ENCODE assay signal across 1 cellular context in the genomic region with DNA sequence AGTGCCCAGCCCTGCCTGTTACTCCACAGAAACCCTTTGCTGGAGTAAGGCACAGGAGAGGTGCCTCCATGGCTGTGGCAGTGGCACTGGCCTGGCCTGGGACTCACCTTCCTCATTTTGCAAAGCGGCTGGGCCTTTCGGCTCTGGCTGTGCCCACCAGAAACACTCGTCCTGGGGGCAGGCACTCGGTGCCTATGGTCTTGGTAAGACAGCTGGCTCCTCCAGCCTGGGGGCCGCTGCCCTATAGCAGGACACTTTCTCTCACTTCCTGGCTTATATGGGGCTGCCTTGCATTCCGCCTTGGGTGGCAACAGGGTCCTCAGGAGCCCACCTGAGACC.
TF ChIP-seq lines count a peak whose summit lies in the region.

No MANE protein-coding gene starts in this region.

TF ChIP-seq in A549, 52 proteins besides CTCF, POLR2A, EP300 and RAD21 (continued from another document):
- TF ChIP-seq USF2 (IDR thresholded peaks at IDR 0.05) (no peak), FOSL2 (IDR thresholded peaks at IDR 0.05) (no peak), FOSL2 (CRISPR knock-in tag; IDR thresholded peaks at IDR 0.05) (no peak), RCOR1 (IDR thresholded peaks at IDR 0.05; ENCODE audit: low read depth, low read length) (no peak), CBX2 (IDR thresholded peaks at IDR 0.05; ENCODE audit: borderline replicate concordance, low read depth) (no peak), HDAC2 (IDR thresholded peaks at IDR 0.05) (no peak), KDM1A (IDR thresholded peaks at IDR 0.05; ENCODE audit: low read depth) (no peak), MYC (IDR thresholded peaks at IDR 0.05; ENCODE audit: borderline replicate concordance, low read length) (no peak)
- TF ChIP-seq, protein P1, sequence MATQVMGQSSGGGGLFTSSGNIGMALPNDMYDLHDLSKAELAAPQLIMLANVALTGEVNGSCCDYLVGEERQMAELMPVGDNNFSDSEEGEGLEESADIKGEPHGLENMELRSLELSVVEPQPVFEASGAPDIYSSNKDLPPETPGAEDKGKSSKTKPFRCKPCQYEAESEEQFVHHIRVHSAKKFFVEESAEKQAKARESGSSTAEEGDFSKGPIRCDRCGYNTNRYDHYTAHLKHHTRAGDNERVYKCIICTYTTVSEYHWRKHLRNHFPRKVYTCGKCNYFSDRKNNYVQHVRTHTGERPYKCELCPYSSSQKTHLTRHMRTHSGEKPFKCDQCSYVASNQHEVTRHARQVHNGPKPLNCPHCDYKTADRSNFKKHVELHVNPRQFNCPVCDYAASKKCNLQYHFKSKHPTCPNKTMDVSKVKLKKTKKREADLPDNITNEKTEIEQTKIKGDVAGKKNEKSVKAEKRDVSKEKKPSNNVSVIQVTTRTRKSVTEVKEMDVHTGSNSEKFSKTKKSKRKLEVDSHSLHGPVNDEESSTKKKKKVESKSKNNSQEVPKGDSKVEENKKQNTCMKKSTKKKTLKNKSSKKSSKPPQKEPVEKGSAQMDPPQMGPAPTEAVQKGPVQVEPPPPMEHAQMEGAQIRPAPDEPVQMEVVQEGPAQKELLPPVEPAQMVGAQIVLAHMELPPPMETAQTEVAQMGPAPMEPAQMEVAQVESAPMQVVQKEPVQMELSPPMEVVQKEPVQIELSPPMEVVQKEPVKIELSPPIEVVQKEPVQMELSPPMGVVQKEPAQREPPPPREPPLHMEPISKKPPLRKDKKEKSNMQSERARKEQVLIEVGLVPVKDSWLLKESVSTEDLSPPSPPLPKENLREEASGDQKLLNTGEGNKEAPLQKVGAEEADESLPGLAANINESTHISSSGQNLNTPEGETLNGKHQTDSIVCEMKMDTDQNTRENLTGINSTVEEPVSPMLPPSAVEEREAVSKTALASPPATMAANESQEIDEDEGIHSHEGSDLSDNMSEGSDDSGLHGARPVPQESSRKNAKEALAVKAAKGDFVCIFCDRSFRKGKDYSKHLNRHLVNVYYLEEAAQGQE (IDR thresholded peaks at IDR 0.05) = no peak
